Comparison of ENCODE assay signal across 12 cellular contexts in genomic region chr20:32453467-32454163, GRCh38.
"Had no signal": no experiment of that assay in that cellular context is flagged by ENCODE, and none has a peak within 500 bp of the region (broad histone marks: within the 10 kb centered on the region; RNA-seq: fewer than 3 reads in every experiment).

No MANE protein-coding gene starts in this region.

- H3K27ac ChIP-seq: thoracic aorta had no signal

- ATAC-seq: effector memory CD8-positive, alpha-beta T cell had no signal

- H3K4me3 Mint-ChIP-seq: activated CD4-positive, alpha-beta memory T cell treated with anti-CD3 and anti-CD28 coated beads for 36 hours; effector memory CD8-positive, alpha-beta T cell; nephron; stimulated activated naive CD8-positive, alpha-beta T cell treated with anti-CD3 and anti-CD28 coated beads, Interleukin-15, Interleukin-2, amounts not matched to agents 100 ng/mL and 50 ng/mL, for 24 hours had no signal

- H3K4me3 ChIP-seq: thoracic aorta had no signal

- DNase-seq: activated CD4-positive, alpha-beta memory T cell treated with anti-CD3 and anti-CD28 coated beads for 36 hours; activated CD4-positive, alpha-beta T cell treated with anti-CD3 and anti-CD28 coated beads for 1 hour; activated naive CD4-positive, alpha-beta T cell; caudate nucleus; effector memory CD8-positive, alpha-beta T cell; hippocampal formation; occipital lobe; stimulated activated CD4-positive, alpha-beta T cell treated with anti-CD3 and anti-CD28 coated beads, Interleukin-4, amount 100 ng/mL, for 1 hour; stimulated activated CD8-positive, alpha-beta memory T cell treated with anti-CD3 and anti-CD28 coated beads, Interleukin-4, amount 100 ng/mL, for 48 hours had no signal

- H3K9me3 Mint-ChIP-seq: activated CD4-positive, alpha-beta memory T cell treated with anti-CD3 and anti-CD28 coated beads for 36 hours; effector memory CD8-positive, alpha-beta T cell; nephron; stimulated activated naive CD8-positive, alpha-beta T cell treated with anti-CD3 and anti-CD28 coated beads, Interleukin-15, Interleukin-2, amounts not matched to agents 100 ng/mL and 50 ng/mL, for 24 hours had no signal

- H3K9me3 ChIP-seq: thoracic aorta had no signal

- H3K36me3 Mint-ChIP-seq: activated CD4-positive, alpha-beta memory T cell treated with anti-CD3 and anti-CD28 coated beads for 36 hours had no signal

- H3K27me3 Mint-ChIP-seq: activated CD4-positive, alpha-beta memory T cell treated with anti-CD3 and anti-CD28 coated beads for 36 hours; effector memory CD8-positive, alpha-beta T cell; stimulated activated naive CD8-positive, alpha-beta T cell treated with anti-CD3 and anti-CD28 coated beads, Interleukin-15, Interleukin-2, amounts not matched to agents 100 ng/mL and 50 ng/mL, for 24 hours had no signal
